Comparison of ENCODE assay signal across 27 cellular contexts in the genomic region with DNA sequence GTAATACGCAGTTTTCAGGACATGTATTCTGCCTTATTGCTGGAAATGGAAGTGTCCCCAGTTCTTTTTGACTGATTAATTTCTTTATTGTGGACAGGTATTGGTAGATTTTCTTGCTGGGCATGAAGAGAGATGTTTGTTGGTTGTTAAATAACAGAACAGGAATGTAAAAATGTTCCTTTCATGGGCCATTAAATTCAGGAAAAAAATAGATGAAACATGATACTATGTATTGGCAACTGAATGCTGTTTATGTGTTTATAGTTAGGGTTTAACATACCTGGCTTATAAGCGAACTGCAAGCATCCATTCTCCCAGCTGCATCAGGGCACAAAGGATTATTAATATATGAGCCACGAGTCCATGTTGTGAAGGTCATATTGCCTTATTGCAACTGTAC.
"Had no signal": no experiment of that assay in that cellular context is flagged by ENCODE, and none has a peak within 500 bp of the region (broad histone marks: within the 10 kb centered on the region; RNA-seq: fewer than 3 reads in every experiment).

No MANE protein-coding gene starts in this region.

- H3K27ac Mint-ChIP-seq: activated CD4-positive, alpha-beta T cell treated with anti-CD3 and anti-CD28 coated beads, Interleukin-2, amount 10 ng/mL, durations not matched to agents 7 days and 5 days; activated CD8-positive, alpha-beta memory T cell treated with anti-CD3 and anti-CD28 coated beads, Interleukin-2, amount 10 ng/mL, durations not matched to agents 7 days and 5 days; activated CD8-positive, alpha-beta T cell treated with anti-CD3 and anti-CD28 coated beads for 36 hours; activated naive CD4-positive, alpha-beta T cell treated with anti-CD3 and anti-CD28 coated beads, Interleukin-2, amount 10 ng/mL, durations not matched to agents 7 days and 5 days; endodermal cell; naive B cell; stimulated activated naive CD8-positive, alpha-beta T cell treated with anti-CD3 and anti-CD28 coated beads, Interleukin-15, Interleukin-2, amounts not matched to agents 100 ng/mL and 50 ng/mL, for 24 hours had no signal

- H3K9me3 ChIP-seq: colonic mucosa, right lobe of liver, thyroid gland, upper lobe of right lung had no signal

- H3K4me3 Mint-ChIP-seq: activated CD4-positive, alpha-beta T cell treated with anti-CD3 and anti-CD28 coated beads, Interleukin-2, amount 10 ng/mL, durations not matched to agents 7 days and 5 days; activated CD8-positive, alpha-beta memory T cell treated with anti-CD3 and anti-CD28 coated beads, Interleukin-2, amount 10 ng/mL, durations not matched to agents 7 days and 5 days; activated CD8-positive, alpha-beta T cell treated with anti-CD3 and anti-CD28 coated beads for 36 hours; activated naive CD4-positive, alpha-beta T cell treated with anti-CD3 and anti-CD28 coated beads, Interleukin-2, amount 10 ng/mL, durations not matched to agents 7 days and 5 days; endodermal cell; naive B cell; neural crest cell; stimulated activated naive CD8-positive, alpha-beta T cell treated with anti-CD3 and anti-CD28 coated beads, Interleukin-15, Interleukin-2, amounts not matched to agents 100 ng/mL and 50 ng/mL, for 24 hours had no signal

- H3K4me3 ChIP-seq: colonic mucosa, dorsolateral prefrontal cortex, heart left ventricle, lung, right lobe of liver, skin epidermis, thyroid gland, upper lobe of right lung had no signal

- H3K36me3 ChIP-seq: colonic mucosa, heart left ventricle, right lobe of liver, thyroid gland, upper lobe of right lung, WERI-Rb-1 had no signal

- H3K4me1 Mint-ChIP-seq: activated CD4-positive, alpha-beta T cell treated with anti-CD3 and anti-CD28 coated beads, Interleukin-2, amount 10 ng/mL, durations not matched to agents 7 days and 5 days; activated CD8-positive, alpha-beta memory T cell treated with anti-CD3 and anti-CD28 coated beads, Interleukin-2, amount 10 ng/mL, durations not matched to agents 7 days and 5 days; activated naive CD4-positive, alpha-beta T cell treated with anti-CD3 and anti-CD28 coated beads, Interleukin-2, amount 10 ng/mL, durations not matched to agents 7 days and 5 days; endodermal cell; naive B cell; neural crest cell had no signal

- DNase-seq: activated CD4-positive, alpha-beta T cell treated with anti-CD3 and anti-CD28 coated beads, Interleukin-2, amount 10 ng/mL, durations not matched to agents 7 days and 5 days; activated CD4-positive, CD25-positive, alpha-beta regulatory T cell treated with anti-CD3 and anti-CD28 coated beads, Interleukin-2, amount 50 U/mL, for 72 hours; activated CD8-positive, alpha-beta memory T cell treated with anti-CD3 and anti-CD28 coated beads, Interleukin-2, amount 10 ng/mL, durations not matched to agents 7 days and 5 days; activated CD8-positive, alpha-beta T cell treated with anti-CD3 and anti-CD28 coated beads for 36 hours; activated effector memory CD4-positive, alpha-beta T cell treated with anti-CD3 and anti-CD28 coated beads, Interleukin-2, amount 50 U/mL, for 16 hours; activated naive CD4-positive, alpha-beta T cell treated with anti-CD3 and anti-CD28 coated beads, Interleukin-2, amount 10 ng/mL, durations not matched to agents 7 days and 5 days; activated T-cell treated with anti-CD3 and anti-CD28 coated beads for 4 hours; amygdala; colonic mucosa; dorsolateral prefrontal cortex; endodermal cell; heart left ventricle; naive B cell; occipital lobe; right lobe of liver; stimulated activated CD4-positive, alpha-beta T cell treated with anti-CD3 and anti-CD28 coated beads, Interleukin-1b, Interleukin-23, amount 100 ng/mL, for 48 hours; substantia nigra; thyroid gland; upper lobe of right lung; WERI-Rb-1 had no signal

- H3K27ac ChIP-seq: colonic mucosa, dorsolateral prefrontal cortex, heart left ventricle, right lobe of liver, skin epidermis, thyroid gland, upper lobe of right lung, WERI-Rb-1 had no signal

- FAIRE-seq: bronchial epithelial cell, islet of Langerhans had no signal

- H3K27me3 ChIP-seq: colonic mucosa, heart left ventricle, right lobe of liver, thyroid gland, upper lobe of right lung had no signal

- H3K27me3 Mint-ChIP-seq: activated CD4-positive, alpha-beta T cell treated with anti-CD3 and anti-CD28 coated beads, Interleukin-2, amount 10 ng/mL, durations not matched to agents 7 days and 5 days; activated CD8-positive, alpha-beta memory T cell treated with anti-CD3 and anti-CD28 coated beads, Interleukin-2, amount 10 ng/mL, durations not matched to agents 7 days and 5 days; activated CD8-positive, alpha-beta T cell treated with anti-CD3 and anti-CD28 coated beads for 36 hours; activated naive CD4-positive, alpha-beta T cell treated with anti-CD3 and anti-CD28 coated beads, Interleukin-2, amount 10 ng/mL, durations not matched to agents 7 days and 5 days; naive B cell; stimulated activated naive CD8-positive, alpha-beta T cell treated with anti-CD3 and anti-CD28 coated beads, Interleukin-15, Interleukin-2, amounts not matched to agents 100 ng/mL and 50 ng/mL, for 24 hours had no signal

- H3K9me3 Mint-ChIP-seq: stimulated activated naive CD8-positive, alpha-beta T cell treated with anti-CD3 and anti-CD28 coated beads, Interleukin-15, Interleukin-2, amounts not matched to agents 100 ng/mL and 50 ng/mL, for 24 hours had no signal

- H3K4me1 ChIP-seq: colonic mucosa, heart left ventricle, right lobe of liver, thyroid gland, upper lobe of right lung had no signal

- ATAC-seq: activated CD8-positive, alpha-beta memory T cell treated with anti-CD3 and anti-CD28 coated beads, Interleukin-2, amount 10 ng/mL, durations not matched to agents 7 days and 5 days; activated CD8-positive, alpha-beta T cell treated with anti-CD3 and anti-CD28 coated beads for 36 hours; heart left ventricle; left lobe of liver; right lobe of liver; upper lobe of right lung had no signal

- H3K36me3 Mint-ChIP-seq: activated CD8-positive, alpha-beta memory T cell treated with anti-CD3 and anti-CD28 coated beads, Interleukin-2, amount 10 ng/mL, durations not matched to agents 7 days and 5 days; activated naive CD4-positive, alpha-beta T cell treated with anti-CD3 and anti-CD28 coated beads, Interleukin-2, amount 10 ng/mL, durations not matched to agents 7 days and 5 days; naive B cell had no signal
